1 cellular context compared by ENCODE assay signal in the genomic region with DNA sequence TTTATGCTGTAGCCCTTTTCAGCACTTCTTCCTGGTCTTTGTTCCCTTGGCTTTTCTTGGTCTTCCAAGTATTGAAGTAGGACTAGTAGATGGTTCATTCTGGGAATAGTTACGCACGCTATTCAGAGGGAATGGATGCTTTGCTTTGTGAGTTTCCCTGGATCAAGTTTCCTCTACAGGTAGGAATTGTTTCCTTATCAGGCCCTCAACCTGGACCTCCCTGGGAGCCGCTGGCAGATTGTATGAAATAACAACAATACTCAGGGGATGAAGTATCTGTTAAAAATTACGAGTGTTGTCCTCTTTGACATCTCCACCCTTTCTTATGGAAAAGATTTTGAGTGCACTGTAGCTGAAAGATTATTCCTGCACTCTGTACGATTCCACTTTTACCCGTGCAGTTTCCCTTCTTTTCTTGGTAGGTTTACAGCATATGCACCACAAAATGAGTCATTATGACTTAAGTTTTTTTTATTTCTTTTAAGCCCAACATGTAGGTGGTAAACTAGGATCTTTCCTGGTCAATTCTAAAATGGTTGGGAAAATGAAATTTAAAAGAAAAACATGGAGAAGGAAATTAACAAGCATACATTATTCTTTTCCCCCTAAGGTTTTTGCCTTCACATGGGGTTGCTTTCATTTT.
TF ChIP-seq lines count a peak whose summit lies in the region.

No MANE protein-coding gene starts in this region.

TF ChIP-seq in HepG2, 621 proteins besides CTCF, POLR2A, EP300 and RAD21 (continued from another document):
- TF ChIP-seq, protein P1, sequence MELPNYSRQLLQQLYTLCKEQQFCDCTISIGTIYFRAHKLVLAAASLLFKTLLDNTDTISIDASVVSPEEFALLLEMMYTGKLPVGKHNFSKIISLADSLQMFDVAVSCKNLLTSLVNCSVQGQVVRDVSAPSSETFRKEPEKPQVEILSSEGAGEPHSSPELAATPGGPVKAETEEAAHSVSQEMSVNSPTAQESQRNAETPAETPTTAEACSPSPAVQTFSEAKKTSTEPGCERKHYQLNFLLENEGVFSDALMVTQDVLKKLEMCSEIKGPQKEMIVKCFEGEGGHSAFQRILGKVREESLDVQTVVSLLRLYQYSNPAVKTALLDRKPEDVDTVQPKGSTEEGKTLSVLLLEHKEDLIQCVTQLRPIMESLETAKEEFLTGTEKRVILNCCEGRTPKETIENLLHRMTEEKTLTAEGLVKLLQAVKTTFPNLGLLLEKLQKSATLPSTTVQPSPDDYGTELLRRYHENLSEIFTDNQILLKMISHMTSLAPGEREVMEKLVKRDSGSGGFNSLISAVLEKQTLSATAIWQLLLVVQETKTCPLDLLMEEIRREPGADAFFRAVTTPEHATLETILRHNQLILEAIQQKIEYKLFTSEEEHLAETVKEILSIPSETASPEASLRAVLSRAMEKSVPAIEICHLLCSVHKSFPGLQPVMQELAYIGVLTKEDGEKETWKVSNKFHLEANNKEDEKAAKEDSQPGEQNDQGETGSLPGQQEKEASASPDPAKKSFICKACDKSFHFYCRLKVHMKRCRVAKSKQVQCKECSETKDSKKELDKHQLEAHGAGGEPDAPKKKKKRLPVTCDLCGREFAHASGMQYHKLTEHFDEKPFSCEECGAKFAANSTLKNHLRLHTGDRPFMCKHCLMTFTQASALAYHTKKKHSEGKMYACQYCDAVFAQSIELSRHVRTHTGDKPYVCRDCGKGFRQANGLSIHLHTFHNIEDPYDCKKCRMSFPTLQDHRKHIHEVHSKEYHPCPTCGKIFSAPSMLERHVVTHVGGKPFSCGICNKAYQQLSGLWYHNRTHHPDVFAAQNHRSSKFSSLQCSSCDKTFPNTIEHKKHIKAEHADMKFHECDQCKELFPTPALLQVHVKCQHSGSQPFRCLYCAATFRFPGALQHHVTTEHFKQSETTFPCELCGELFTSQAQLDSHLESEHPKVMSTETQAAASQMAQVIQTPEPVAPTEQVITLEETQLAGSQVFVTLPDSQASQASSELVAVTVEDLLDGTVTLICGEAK (IDR thresholded peaks at IDR 0.05), result no peak
- TF ChIP-seq, protein P1 (CRISPR knock-in tag; IDR thresholded peaks at IDR 0.05), result no peak
- TF ChIP-seq, protein P2, sequence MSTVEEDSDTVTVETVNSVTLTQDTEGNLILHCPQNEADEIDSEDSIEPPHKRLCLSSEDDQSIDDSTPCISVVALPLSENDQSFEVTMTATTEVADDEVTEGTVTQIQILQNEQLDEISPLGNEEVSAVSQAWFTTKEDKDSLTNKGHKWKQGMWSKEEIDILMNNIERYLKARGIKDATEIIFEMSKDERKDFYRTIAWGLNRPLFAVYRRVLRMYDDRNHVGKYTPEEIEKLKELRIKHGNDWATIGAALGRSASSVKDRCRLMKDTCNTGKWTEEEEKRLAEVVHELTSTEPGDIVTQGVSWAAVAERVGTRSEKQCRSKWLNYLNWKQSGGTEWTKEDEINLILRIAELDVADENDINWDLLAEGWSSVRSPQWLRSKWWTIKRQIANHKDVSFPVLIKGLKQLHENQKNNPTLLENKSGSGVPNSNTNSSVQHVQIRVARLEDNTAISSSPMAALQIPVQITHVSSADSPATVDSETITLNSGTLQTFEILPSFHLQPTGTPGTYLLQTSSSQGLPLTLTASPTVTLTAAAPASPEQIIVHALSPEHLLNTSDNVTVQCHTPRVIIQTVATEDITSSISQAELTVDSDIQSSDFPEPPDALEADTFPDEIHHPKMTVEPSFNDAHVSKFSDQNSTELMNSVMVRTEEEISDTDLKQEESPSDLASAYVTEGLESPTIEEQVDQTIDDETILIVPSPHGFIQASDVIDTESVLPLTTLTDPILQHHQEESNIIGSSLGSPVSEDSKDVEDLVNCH (CRISPR knock-in tag; IDR thresholded peaks at IDR 0.05), result no peak
- TF ChIP-seq NR1H2 (CRISPR knock-in tag; IDR thresholded peaks at IDR 0.05; ENCODE audit: borderline replicate concordance, low read depth), result no peak
- TF ChIP-seq, protein P3, sequence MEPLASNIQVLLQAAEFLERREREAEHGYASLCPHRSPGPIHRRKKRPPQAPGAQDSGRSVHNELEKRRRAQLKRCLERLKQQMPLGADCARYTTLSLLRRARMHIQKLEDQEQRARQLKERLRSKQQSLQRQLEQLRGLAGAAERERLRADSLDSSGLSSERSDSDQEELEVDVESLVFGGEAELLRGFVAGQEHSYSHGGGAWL (CRISPR knock-in tag; IDR thresholded peaks at IDR 0.05), result no peak
